Comparison of ENCODE assay signal across 29 cellular contexts in genomic region chr5:124876564-124876963, GRCh38.
"Had no signal": no experiment of that assay in that cellular context is flagged by ENCODE, and none has a peak within 500 bp of the region (broad histone marks: within the 10 kb centered on the region; RNA-seq: fewer than 3 reads in every experiment).

No MANE protein-coding gene starts in this region.

- ATAC-seq: activated CD8-positive, alpha-beta memory T cell treated with anti-CD3 and anti-CD28 coated beads, Interleukin-2, amount 10 ng/mL, durations not matched to agents 7 days and 5 days; body of pancreas; T-helper 17 cell had no signal

- H3K4me1 ChIP-seq: Peyer's patch, SJSA1 had no signal

- FAIRE-seq: bronchial epithelial cell, TTC549 had no signal

- H3K9me3 ChIP-seq: ascending aorta, body of pancreas, Peyer's patch, SJSA1 had no signal

- H3K36me3 ChIP-seq: ascending aorta, Peyer's patch, SJSA1 had no signal

- H3K27me3 ChIP-seq: ascending aorta, body of pancreas, Peyer's patch, SJSA1 had no signal

- H3K27ac ChIP-seq: ascending aorta, body of pancreas, Peyer's patch, SJSA1 had no signal

- H3K4me3 ChIP-seq: ascending aorta, body of pancreas, Peyer's patch, SJSA1 had no signal

- DNase-seq: activated B cell treated with CpG ODN at 0.5 μM for 24 hours; activated CD4-positive, alpha-beta T cell treated with anti-CD3 and anti-CD28 coated beads for 1 hour; activated CD4-positive, alpha-beta T cell treated with anti-CD3 and anti-CD28 coated beads, Interleukin-2, amount 10 ng/mL, durations not matched to agents 24 days and 14 days; activated CD4-positive, alpha-beta T cell treated with anti-CD3 and anti-CD28 coated beads, Interleukin-2, amount 50 U/mL, for 48 hours; activated CD8-positive, alpha-beta memory T cell treated with anti-CD3 and anti-CD28 coated beads, Interleukin-2, amount 10 ng/mL, durations not matched to agents 7 days and 5 days; activated effector memory CD4-positive, alpha-beta T cell treated with Interleukin-2 at 50 U/mL for 16 hours; activated naive CD4-positive, alpha-beta T cell; activated T-cell treated with anti-CD3 and anti-CD28 coated beads, Interleukin-2, amount 50 U/mL, for 24 hours; amniotic stem cell; body of pancreas; central memory CD4-positive, alpha-beta T cell; KG1; NCI-H1048; NCI-H146; NCI-H187 treated with DMSO at 0.1 percent for 48 hours; NCI-H2171; NCI-H345; NCI-H510A; NCI-H526 treated with DMSO at 0.1 percent for 48 hours; NCI-H82; OCI-M1; Peyer's patch; SHP77; T-helper 17 cell; T1000 had no signal
